In the genomic region with DNA sequence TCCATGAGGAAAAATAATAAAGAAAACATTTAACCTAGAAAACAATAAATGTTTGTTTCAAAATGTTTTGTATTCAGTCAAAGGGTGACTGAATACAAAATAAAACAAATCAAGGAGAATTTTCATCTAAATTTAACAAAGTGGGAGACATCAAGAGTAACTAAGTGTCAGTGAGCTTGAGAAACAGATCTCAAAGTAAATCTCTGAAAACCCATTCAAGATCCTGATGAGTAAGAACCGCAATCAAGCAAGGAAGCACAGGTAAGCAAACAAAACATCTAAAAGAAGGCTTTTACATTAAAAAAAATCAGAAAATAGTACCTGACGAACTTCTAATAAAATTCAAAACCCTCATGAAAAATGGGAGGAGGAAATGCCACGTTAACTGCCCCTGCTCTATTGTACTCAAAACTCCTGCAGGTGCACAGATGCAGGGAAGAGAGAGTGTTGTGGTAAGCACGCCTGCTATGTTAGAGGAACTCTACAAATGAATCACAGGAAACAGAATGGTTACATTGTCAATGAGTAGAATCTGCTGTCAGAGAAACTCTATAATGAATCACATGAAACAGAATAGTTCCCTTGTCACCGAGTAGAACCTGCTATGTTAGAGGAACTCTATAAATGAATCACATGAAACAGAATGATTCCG, we compare ENCODE assay signal across 7 cellular contexts.
DNase-seq lines count a peak whose midpoint lies in the region; ATAC-seq lines count a peak whose summit lies in the region.
"Not testable (repeated sequence)": the region's sequence is repeated elsewhere in the genome, so short reads cannot be mapped to it uniquely, and the experiment has no call there.

No MANE protein-coding gene starts in this region.

- H3K36me3 Mint-ChIP-seq in activated CD4-positive, alpha-beta T cell treated with anti-CD3 and anti-CD28 coated beads, Interleukin-2, amount 10 ng/mL, durations not matched to agents 7 days and 5 days (ENCODE audit: low read depth); dendritic cell treated with granulocyte-macrophage colony-stimulating factor and Interleukin-4, amounts not matched to agents 40 ng/mL and 50 ng/mL, for 4 days (ENCODE audit: low read depth): not testable (repeated sequence)

- not testable (repeated sequence) for H3K27me3 Mint-ChIP-seq in activated CD4-positive, alpha-beta T cell treated with anti-CD3 and anti-CD28 coated beads, Interleukin-2, amount 10 ng/mL, durations not matched to agents 7 days and 5 days; dendritic cell treated with granulocyte-macrophage colony-stimulating factor and Interleukin-4, amounts not matched to agents 40 ng/mL and 50 ng/mL, for 4 days

- H3K27ac Mint-ChIP-seq in activated CD4-positive, alpha-beta T cell treated with anti-CD3 and anti-CD28 coated beads, Interleukin-2, amount 10 ng/mL, durations not matched to agents 7 days and 5 days: peak overlapping the region; percentile 54
- H3K27ac Mint-ChIP-seq in dendritic cell treated with granulocyte-macrophage colony-stimulating factor and Interleukin-4, amounts not matched to agents 40 ng/mL and 50 ng/mL, for 4 days: peak overlapping the region; percentile 25

- CTCF ChIA-PET in activated CD4-positive, alpha-beta T cell treated with anti-CD3 and anti-CD28 coated beads, Interleukin-2, amount 10 ng/mL, durations not matched to agents 7 days and 5 days (lab: Charles Lee): not testable (repeated sequence)

- POLR2A ChIA-PET in activated CD4-positive, alpha-beta T cell treated with anti-CD3 and anti-CD28 coated beads, Interleukin-2, amount 10 ng/mL, durations not matched to agents 7 days and 5 days (lab: Charles Lee): not testable (repeated sequence)

- intact Hi-C loops in dendritic cell treated with granulocyte-macrophage colony-stimulating factor and Interleukin-4, amounts not matched to agents 40 ng/mL and 50 ng/mL, for 4 days (cut with micrococcal nuclease): not testable (repeated sequence)

- peak overlapping the region; percentile 44 for H3K4me3 Mint-ChIP-seq in activated CD4-positive, alpha-beta T cell treated with anti-CD3 and anti-CD28 coated beads, Interleukin-2, amount 10 ng/mL, durations not matched to agents 7 days and 5 days
- not testable (repeated sequence) for H3K4me3 Mint-ChIP-seq in dendritic cell treated with granulocyte-macrophage colony-stimulating factor and Interleukin-4, amounts not matched to agents 40 ng/mL and 50 ng/mL, for 4 days

- peak; percentile 19 for DNase-seq in NOMO-1 treated with DMSO at 0.1 percent for 48 hours (lab: John Stamatoyannopoulos, UW; ENCODE audit: unreplicated experiment)
- not testable (repeated sequence) for DNase-seq in activated CD4-positive, alpha-beta T cell treated with anti-CD3 and anti-CD28 coated beads, Interleukin-2, amount 10 ng/mL, durations not matched to agents 7 days and 5 days

- peak; percentile 81 for ATAC-seq in GM18511 (IDR thresholded peaks at IDR 0.05; ENCODE audit: unreplicated experiment)
- peak; percentile 97 for ATAC-seq in GM21526 (IDR thresholded peaks at IDR 0.05; ENCODE audit: low FRiP score, unreplicated experiment)
- peak; percentile 96 for ATAC-seq in HG02938 (IDR thresholded peaks at IDR 0.05; ENCODE audit: unreplicated experiment)
- peak; percentile 92 for ATAC-seq in HG03520 (IDR thresholded peaks at IDR 0.05; ENCODE audit: unreplicated experiment)

- H3K4me1 Mint-ChIP-seq in activated CD4-positive, alpha-beta T cell treated with anti-CD3 and anti-CD28 coated beads, Interleukin-2, amount 10 ng/mL, durations not matched to agents 7 days and 5 days; dendritic cell treated with granulocyte-macrophage colony-stimulating factor and Interleukin-4, amounts not matched to agents 40 ng/mL and 50 ng/mL, for 4 days (ENCODE audit: low read depth): not testable (repeated sequence)

- H3K9me3 Mint-ChIP-seq in activated CD4-positive, alpha-beta T cell treated with anti-CD3 and anti-CD28 coated beads, Interleukin-2, amount 10 ng/mL, durations not matched to agents 7 days and 5 days; dendritic cell treated with granulocyte-macrophage colony-stimulating factor and Interleukin-4, amounts not matched to agents 40 ng/mL and 50 ng/mL, for 4 days: not testable (repeated sequence)
